ENCODE assay signal across 9 cellular contexts in genomic region chr10:61992059-61992460, GRCh38.
DNase-seq lines count a peak whose midpoint lies in the region; ATAC-seq lines count a peak whose summit lies in the region.
"Had no signal": no experiment of that assay in that cellular context is flagged by ENCODE, and none has a peak within 500 bp of the region (broad histone marks: within the 10 kb centered on the region; RNA-seq: fewer than 3 reads in every experiment).

No MANE protein-coding gene starts in this region.

- ATAC-seq in HG03095 (IDR thresholded peaks at IDR 0.05; ENCODE audit: unreplicated experiment) (no peak), HG03378 (IDR thresholded peaks at IDR 0.05; ENCODE audit: unreplicated experiment) (no peak)

- peak overlapping the region; percentile 4 for H3K27ac ChIP-seq in caudate nucleus (ENCODE audit: low read depth, low read length)
- peak overlapping the region; percentile 24 to 52 for H3K27ac ChIP-seq in mucosa of rectum (ENCODE audit: low read depth in 2 of 2, low read length in 2 of 2)

- H3K27me3 ChIP-seq in mucosa of rectum (ENCODE audit: control insufficient read depth in 2 of 2, insufficient read depth in 2 of 2, low read length in 2 of 2): no peaks in the 10 kb centered on the region

- no peaks in the 10 kb centered on the region for H3K36me3 ChIP-seq in mucosa of rectum (ENCODE audit: control insufficient read depth in 2 of 2, insufficient read depth in 2 of 2, low read length in 2 of 2)

- no peak overlapping the region for H3K9ac ChIP-seq in mucosa of rectum (ENCODE audit: low read depth in 1 of 2, low read length in 2 of 2)

- H3K9me3 ChIP-seq in mucosa of rectum (ENCODE audit: control insufficient read depth in 2 of 2, low read length in 2 of 2): no peaks in the 10 kb centered on the region

- peaks cover 27 to 36% of the 10 kb centered on the region in 2 donors for H3K4me1 ChIP-seq in mucosa of rectum (ENCODE audit: control insufficient read depth in 2 of 2, insufficient read depth in 2 of 2, low read length in 2 of 2)

- H3K4me3 ChIP-seq in mucosa of rectum (ENCODE audit: low read length in 2 of 2): no peak overlapping the region

- peak; percentile 12 for DNase-seq in stimulated activated naive CD4-positive, alpha-beta T cell treated with Interleukin-2 at 50 U/mL for 16 hours (lab: John Stamatoyannopoulos, UW)
- no peak for DNase-seq in stimulated activated naive CD4-positive, alpha-beta T cell (lab: John Stamatoyannopoulos, UW)
- no peak for DNase-seq in caudate nucleus (lab: John Stamatoyannopoulos, UW)
- DNase-seq in DMS53 (lab: John Stamatoyannopoulos, UW): no peak
- DNase-seq in stimulated activated CD4-positive, alpha-beta T cell treated with anti-CD3 and anti-CD28 coated beads, Interleukin-12 subunit alpha, Interleukin-12 subunit beta, amount 100 ng/mL, for 4 hours: no peak
- DNase-seq: MM.1S had no signal
